In the genomic region with DNA sequence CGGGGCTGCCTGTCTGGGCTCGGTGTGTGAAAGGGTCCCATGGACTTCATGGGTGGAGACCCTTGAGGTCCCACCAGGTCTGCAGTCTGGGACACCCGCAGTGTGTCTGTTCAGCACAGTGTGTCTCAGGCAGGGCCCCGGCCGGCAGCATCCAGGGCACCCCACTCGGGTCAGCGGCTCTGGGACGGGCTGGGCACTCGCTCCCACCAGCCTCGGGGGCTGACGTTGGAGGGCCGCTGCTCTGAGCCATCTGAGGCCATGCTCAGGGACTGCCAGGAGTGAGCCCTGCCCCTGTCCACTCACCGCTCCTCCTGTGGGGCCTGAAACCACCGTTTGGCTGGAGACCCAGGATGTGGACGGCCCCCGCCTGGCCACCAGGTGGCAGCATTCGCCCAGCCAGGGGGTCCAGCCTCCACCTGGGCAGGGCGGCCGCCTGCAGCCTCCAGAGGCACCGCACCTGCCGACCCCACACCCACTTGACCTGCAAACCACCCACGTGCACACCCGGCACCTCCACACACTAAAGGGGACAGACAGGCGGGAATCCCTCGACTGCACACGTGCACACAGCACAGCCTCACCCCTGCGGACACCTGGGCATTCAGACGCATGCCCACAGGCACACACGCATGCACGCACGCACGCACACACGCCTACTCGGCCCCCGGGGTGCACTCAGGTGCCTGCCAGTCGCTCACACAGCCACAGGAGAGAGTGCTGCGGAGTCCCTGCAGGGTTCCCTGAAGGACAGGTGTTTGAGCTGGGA, we compare ENCODE assay signal across 8 cellular contexts. TPM values are rescaled to one million over a fixed set of nuclear protein-coding genes. Genes with fewer than 3 reads are reported as not detected.
DNase-seq lines count a peak whose midpoint lies in the region; TF ChIP-seq lines count a peak whose summit lies in the region.

No MANE protein-coding gene starts in this region.

- H3K4me3 ChIP-seq in GM06990 (replicated peaks; ENCODE audit: low read depth, low read length) (no peak overlapping the region), tibial nerve (no peak overlapping the region)

- no peak for TF ChIP-seq POLR2A in tibial nerve (IDR thresholded peaks at IDR 0.05)

- no peak overlapping the region for H3K27ac ChIP-seq in tibial nerve

- peak; percentile 94 for TF ChIP-seq CTCF in GM06990 (IDR thresholded peaks at IDR 0.05; ENCODE audit: insufficient read depth, low read length, poor library complexity, severe bottlenecking)
- peak; percentile 91 to 99 (median 94) for TF ChIP-seq CTCF in tibial nerve (IDR thresholded peaks at IDR 0.05)

- DNase-seq in GM06990 (ENCODE audit: extremely low read depth, insufficient read length) (peak; percentile 73), HT-29 (ENCODE audit: low spot score) (peak; percentile 88), RKO (ENCODE audit: low spot score) (peak; percentile 62), fibroblast of the conjunctiva (ENCODE audit: low read depth) (peak; percentile 26), nucleus accumbens (lab: John Stamatoyannopoulos, UW) (peak in 46 of 56 donors; percentile 10 to 76 (median 32)), tibial nerve (ENCODE audit: low spot score in 2 of 2) (peak; percentile 38 to 49), NCI-H2029 treated with DMSO at 0.1 percent for 48 hours (lab: John Stamatoyannopoulos, UW) (no peak)
- DNase-seq in activated T-helper 1 cell treated with anti-CD3 and anti-CD28 coated beads, Interleukin-2, amount 50 U/mL, for 16 hours (ENCODE audit: low read depth in 1 of 2, low spot score in 1 of 2): peak; percentile 68 to 74

- H3K27me3 ChIP-seq in GM06990 (replicated peaks; ENCODE audit: control insufficient read depth, insufficient read depth, low read length) (no peaks in the 10 kb centered on the region), tibial nerve (peaks cover 0 to 14% of the 10 kb centered on the region in 2 donors)

- peaks cover 0 to 9% (median 0%) of the 10 kb centered on the region in 4 donors for H3K4me1 ChIP-seq in tibial nerve

- no peak for TF ChIP-seq EP300 in tibial nerve (IDR thresholded peaks at IDR 0.05)

- H3K9me3 ChIP-seq in tibial nerve: no peaks in the 10 kb centered on the region

- WGBS in tibial nerve, 2 donors: 23 to 33% methylated on average over 25 of the region's 37 CpGs

- no peaks in the 10 kb centered on the region for H3K36me3 ChIP-seq in GM06990 (ENCODE audit: control insufficient read depth, insufficient read depth, low read length)
- H3K36me3 ChIP-seq in tibial nerve: no peaks in the 10 kb centered on the region

RNA-seq across cellular contexts. Expression of gene ZFPM1, which starts 10.1 kb away (rescaled TPM):
- total RNA-seq in HT-29 (2014; rRNA removed; shearing (Covaris generic)): 9.2 and 15.3 TPM in 2 replicates
- total RNA-seq in tibial nerve: 1 to 10 TPM in 1 of 4 donors, under 1 TPM in 3; 0.44 to 1.2 (median 0.71) TPM
